ENCODE assay signal across 11 cellular contexts in genomic region chr6:43453831-43454230, GRCh38. TPM values are rescaled to one million over a fixed set of nuclear protein-coding genes. Genes with fewer than 3 reads are reported as not detected.
A peak's percentile ranks its signal among the peaks of the same experiment; 100 is the strongest.
DNase-seq lines count a peak whose midpoint lies in the region; TF ChIP-seq lines count a peak whose summit lies in the region.
"Had no signal": no experiment of that assay in that cellular context is flagged by ENCODE, and none has a peak within 500 bp of the region (broad histone marks: within the 10 kb centered on the region; RNA-seq: fewer than 3 reads in every experiment).

No MANE protein-coding gene starts in this region.

- intact Hi-C loops in breast epithelium (cut with DNase I; ENCODE audit: low total_unique reads): loop anchor here (10.0 kb wide), 1 partner anchor 51 kb away; no protein-coding TSS in a partner anchor

- peaks cover 0 to 2% of the 10 kb centered on the region in 2 donors for H3K27me3 ChIP-seq in breast epithelium
- H3K27me3 ChIP-seq in neural cell (ENCODE audit: insufficient read depth, low read depth, low read length): no peaks in the 10 kb centered on the region
- H3K27me3 ChIP-seq: testis had no signal

- TF ChIP-seq RAD21 in neural cell (conservative IDR thresholded peaks at IDR 0.05): no peak

- H3K9ac ChIP-seq in neural cell (ENCODE audit: low read length): peak overlapping the region; percentile 84
- H3K9ac ChIP-seq: KMS-11 had no signal

- CTCF ChIA-PET in activated CD4-positive, alpha-beta T cell treated with anti-CD3 and anti-CD28 coated beads, Interleukin-2, amount 10 ng/mL, durations not matched to agents 7 days and 5 days (lab: Charles Lee): interaction anchor here (0.5 to 1.3 kb wide), 2 partner anchors 52 to 229 kb away, joined by 3 to 5 read pairs; no protein-coding TSS in a partner anchor

- no peaks in the 10 kb centered on the region for H3K4me1 ChIP-seq in breast epithelium
- H3K4me1 ChIP-seq: testis had no signal

- TF ChIP-seq CTCF in breast epithelium (IDR thresholded peaks at IDR 0.05) (no peak), neural cell (IDR thresholded peaks at IDR 0.05; ENCODE audit: poor library complexity, severe bottlenecking) (no peak)

- H3K27me3 Mint-ChIP-seq in activated CD4-positive, alpha-beta T cell treated with anti-CD3 and anti-CD28 coated beads, Interleukin-2, amount 10 ng/mL, durations not matched to agents 7 days and 5 days: peaks cover 28% of the 10 kb centered on the region
- H3K27me3 Mint-ChIP-seq in IgD-negative memory B cell: peaks cover 10% of the 10 kb centered on the region

- H3K9me3 ChIP-seq in breast epithelium (no peaks in the 10 kb centered on the region), neural cell (ENCODE audit: low read length) (no peaks in the 10 kb centered on the region)
- H3K9me3 ChIP-seq: testis had no signal

- H3K9me3 Mint-ChIP-seq in activated CD4-positive, alpha-beta T cell treated with anti-CD3 and anti-CD28 coated beads, Interleukin-2, amount 10 ng/mL, durations not matched to agents 7 days and 5 days: no peaks in the 10 kb centered on the region
- no peaks in the 10 kb centered on the region for H3K9me3 Mint-ChIP-seq in IgD-negative memory B cell

- no peak overlapping the region for H3K27ac ChIP-seq in breast epithelium
- H3K27ac ChIP-seq in neural cell (ENCODE audit: low read length): no peak overlapping the region
- H3K27ac ChIP-seq: KMS-11, SK-N-MC, testis had no signal

- H3K4me1 Mint-ChIP-seq in activated CD4-positive, alpha-beta T cell treated with anti-CD3 and anti-CD28 coated beads, Interleukin-2, amount 10 ng/mL, durations not matched to agents 7 days and 5 days: peaks cover 12% of the 10 kb centered on the region
- peaks cover 0 to 9% (median 7%) of the 10 kb centered on the region in 3 donors for H3K4me1 Mint-ChIP-seq in IgD-negative memory B cell

- no peaks in the 10 kb centered on the region for H4K20me1 ChIP-seq in neural cell (ENCODE audit: insufficient read depth)

- no peak overlapping the region for H3K27ac Mint-ChIP-seq in activated CD4-positive, alpha-beta T cell treated with anti-CD3 and anti-CD28 coated beads, Interleukin-2, amount 10 ng/mL, durations not matched to agents 7 days and 5 days
- H3K27ac Mint-ChIP-seq in IgD-negative memory B cell: peak overlapping the region in 1 of 3 donors; percentile 24

- H3K36me3 Mint-ChIP-seq in activated CD4-positive, alpha-beta T cell treated with anti-CD3 and anti-CD28 coated beads, Interleukin-2, amount 10 ng/mL, durations not matched to agents 7 days and 5 days (ENCODE audit: low read depth): peaks cover 13% of the 10 kb centered on the region
- H3K36me3 Mint-ChIP-seq in IgD-negative memory B cell: peaks cover 7% of the 10 kb centered on the region

- H3K4me3 Mint-ChIP-seq in activated CD4-positive, alpha-beta T cell treated with anti-CD3 and anti-CD28 coated beads, Interleukin-2, amount 10 ng/mL, durations not matched to agents 7 days and 5 days: peak overlapping the region; percentile 70
- peak overlapping the region; percentile 7 to 82 (median 69) for H3K4me3 Mint-ChIP-seq in IgD-negative memory B cell

- no peaks in the 10 kb centered on the region for H3K9me2 ChIP-seq in neural cell (ENCODE audit: insufficient read depth, low read length)

- H3K4me2 ChIP-seq in neural cell (ENCODE audit: low read length): no peak overlapping the region

- H2AFZ ChIP-seq in neural cell (ENCODE audit: low read depth, low read length): no peak overlapping the region

- no peak for TF ChIP-seq EP300 in neural cell (conservative IDR thresholded peaks at IDR 0.05; ENCODE audit: poor library complexity, severe bottlenecking)

- H3F3A ChIP-seq in neural cell (ENCODE audit: insufficient read depth, low read length, poor library complexity, severe bottlenecking): no peaks in the 10 kb centered on the region

- TF ChIP-seq POLR2A in breast epithelium (IDR thresholded peaks at IDR 0.05): no peak

- H3K4me3 ChIP-seq in breast epithelium (peak overlapping the region in 2 of 3 donors; percentile 59 to 84), neural cell (ENCODE audit: low read length) (peak overlapping the region; percentile 99)

- no peaks in the 10 kb centered on the region for H3K79me2 ChIP-seq in neural cell (replicated peaks; ENCODE audit: insufficient read depth, low read length)

- DNase-seq in activated CD4-positive, alpha-beta T cell treated with anti-CD3 and anti-CD28 coated beads, Interleukin-2, amount 10 ng/mL, durations not matched to agents 7 days and 5 days: no peak
- no peak for DNase-seq in activated CD4-positive, alpha-beta T cell treated with anti-CD3 and anti-CD28 coated beads, Interleukin-2, amount 50 U/mL, for 4 hours
- DNase-seq in breast epithelium (ENCODE audit: low spot score in 2 of 2) (no peak), NCI-H1105 (lab: John Stamatoyannopoulos, UW) (no peak), UCSD-AML1 (lab: John Stamatoyannopoulos, UW; ENCODE audit: unreplicated experiment) (no peak), D341Med (ENCODE audit: low spot score) (no peak)

- POLR2A ChIA-PET in activated CD4-positive, alpha-beta T cell treated with anti-CD3 and anti-CD28 coated beads, Interleukin-2, amount 10 ng/mL, durations not matched to agents 7 days and 5 days (lab: Charles Lee): no interaction called here

- H3K36me3 ChIP-seq in breast epithelium: no peaks in the 10 kb centered on the region
- H3K36me3 ChIP-seq in neural cell (ENCODE audit: insufficient read depth, low read length): no peaks in the 10 kb centered on the region

TF ChIP-seq in neural cell, 6 proteins besides CTCF, POLR2A, EP300 and RAD21:
- TF ChIP-seq POLR2AphosphoS5 (IDR thresholded peaks at IDR 0.05) (no peak), SMC3 (conservative IDR thresholded peaks at IDR 0.05; ENCODE audit: poor library complexity) (no peak), EZH2 (IDR thresholded peaks at IDR 0.05; ENCODE audit: borderline replicate concordance, insufficient read depth, low read length, poor library complexity, severe bottlenecking) (no peak), TAF1 (IDR thresholded peaks at IDR 0.05; ENCODE audit: low read depth) (no peak), MXI1 (conservative IDR thresholded peaks at IDR 0.05; ENCODE audit: poor library complexity, severe bottlenecking) (no peak), REST (IDR thresholded peaks at IDR 0.05; ENCODE audit: borderline replicate concordance) (no peak)
TF ChIP-seq in neural cell: peak in this region for 0.

RNA-seq across cellular contexts. Expression of gene DLK2, which starts 1.5 kb away (rescaled TPM):
- total RNA-seq in activated CD4-positive, alpha-beta T cell treated with anti-CD3 and anti-CD28 coated beads, Interleukin-2, amount 10 ng/mL, durations not matched to agents 7 days and 5 days: not detected
- polyA plus RNA-seq in IgD-negative memory B cell (not detected), neural cell (17.2 and 19.8 TPM in 2 replicates)
- 1 to 10 TPM in 2 of 3 donors, not detected in 1; 3.6 to 8.9 TPM for total RNA-seq in breast epithelium
- polyA minus RNA-seq in neural cell: 12.8 and 15.3 TPM in 2 replicates

RNA-seq across cellular contexts. Expression of gene TJAP1, which starts 23.5 kb away (rescaled TPM):
- total RNA-seq in activated CD4-positive, alpha-beta T cell treated with anti-CD3 and anti-CD28 coated beads, Interleukin-2, amount 10 ng/mL, durations not matched to agents 7 days and 5 days: 10 to 100 TPM; 36.5 to 41.8 TPM
- polyA plus RNA-seq in IgD-negative memory B cell (9.2 TPM), neural cell (11.4 and 12.6 TPM in 2 replicates)
- 10 to 100 TPM; 18.6 to 21.8 (median 21.3) TPM for total RNA-seq in breast epithelium
- 9.1 and 11.4 TPM in 2 replicates for polyA minus RNA-seq in neural cell

RNA-seq across cellular contexts. Expression of gene ABCC10, which starts 26.5 kb away (rescaled TPM):
- 10 to 100 TPM; 47.1 to 53.2 TPM for total RNA-seq in activated CD4-positive, alpha-beta T cell treated with anti-CD3 and anti-CD28 coated beads, Interleukin-2, amount 10 ng/mL, durations not matched to agents 7 days and 5 days
- polyA plus RNA-seq in IgD-negative memory B cell (13.4 TPM), neural cell (22.4 and 29.6 TPM in 2 replicates)
- total RNA-seq in breast epithelium: 10 to 100 TPM in 2 of 3 donors, 1 to 10 TPM in 1; 9.0 to 19.9 (median 12.1) TPM
- 23.5 and 25.6 TPM in 2 replicates for polyA minus RNA-seq in neural cell

RNA-seq across cellular contexts. Expression of gene LRRC73, which starts 56.3 kb away (rescaled TPM):
- under 1 TPM; 0.48 to 0.52 TPM for total RNA-seq in activated CD4-positive, alpha-beta T cell treated with anti-CD3 and anti-CD28 coated beads, Interleukin-2, amount 10 ng/mL, durations not matched to agents 7 days and 5 days
- polyA plus RNA-seq in IgD-negative memory B cell (not detected), neural cell (4.7 and 6.9 TPM in 2 replicates)
- total RNA-seq in breast epithelium: under 1 TPM in 2 of 3 donors, not detected in 1; 0.29 to 0.33 TPM
- 3.5 and 4.9 TPM in 2 replicates for polyA minus RNA-seq in neural cell
